In the genomic region with DNA sequence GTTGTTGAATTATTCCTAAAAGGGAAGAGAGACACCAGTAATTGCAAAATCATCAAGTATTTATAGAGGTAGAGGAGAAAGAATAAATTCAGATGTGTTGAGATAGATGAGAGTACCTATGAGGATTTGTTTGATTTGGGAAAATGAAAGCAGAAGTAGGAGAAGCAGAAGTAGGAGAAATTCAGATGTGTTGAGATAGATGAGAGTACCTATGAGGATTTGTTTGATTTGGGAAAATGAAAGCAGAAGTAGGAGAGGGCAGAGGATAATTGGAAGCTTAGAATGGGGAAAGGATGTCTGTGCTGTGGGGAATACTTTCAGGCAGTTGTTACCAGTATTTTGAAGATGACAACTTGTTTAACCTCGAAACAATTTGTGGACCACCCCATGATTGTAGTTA, we compare ENCODE assay signal across 28 cellular contexts. TPM values are rescaled to one million over a fixed set of nuclear protein-coding genes. Genes with fewer than 3 reads are reported as not detected.
DNase-seq lines count a peak whose midpoint lies in the region; ATAC-seq, FAIRE-seq and TF ChIP-seq lines count a peak whose summit lies in the region.
"Had no signal": no experiment of that assay in that cellular context is flagged by ENCODE, and none has a peak within 500 bp of the region (broad histone marks: within the 10 kb centered on the region; RNA-seq: fewer than 3 reads in every experiment).

No MANE protein-coding gene starts in this region.

- BruUV-seq in OCI-LY7 (replicated peaks; lab: Mats Ljungman, UMichigan) = no TSS peak

- peaks cover 52% of the 10 kb centered on the region for H4K20me1 ChIP-seq in OCI-LY7 (ENCODE audit: insufficient read depth, low read length)

- no peaks in the 10 kb centered on the region for H3K9me2 ChIP-seq in OCI-LY7 (ENCODE audit: insufficient read depth, low read length)
- H3K9me2 ChIP-seq: SK-N-SH had no signal

- DNase-seq in CD8-positive, alpha-beta T cell = no peak
- DNase-seq in GM19239 (ENCODE audit: insufficient read length, low spot score) (no peak), OCI-LY7 (ENCODE audit: low spot score) (no peak), left lobe of liver (ENCODE audit: low spot score) (no peak), AG20443 (ENCODE audit: low spot score) (no peak)
- DNase-seq: activated CD4-positive, alpha-beta T cell treated with anti-CD3 and anti-CD28 coated beads for 4 hours; activated CD8-positive, alpha-beta memory T cell treated with anti-CD3 and anti-CD28 coated beads for 24 hours; activated gamma-delta T cell treated with Interleukin-2 at 50 U/mL for 16 hours; activated T-cell treated with anti-CD3 and anti-CD28 coated beads, Interleukin-2, amount 50 U/mL, for 24 hours; body of pancreas; CD4-positive, alpha-beta T cell; hippocampal formation; Kasumi-1; left colon; NCI-H1048; NCI-H187; NCI-H69; SK-N-SH; stimulated activated CD4-positive, alpha-beta T cell treated with anti-CD3 and anti-CD28 coated beads, Interleukin-4, amount 100 ng/mL, for 4 hours; stimulated activated naive CD4-positive, alpha-beta T cell; T-helper 2 cell had no signal

- no peak overlapping the region for H2AFZ ChIP-seq in OCI-LY7 (ENCODE audit: low read length)
- H2AFZ ChIP-seq: neural progenitor cell had no signal

- H3K4me1 Mint-ChIP-seq in CD8-positive, alpha-beta T cell (ENCODE audit: low read depth) = peaks cover 70% of the 10 kb centered on the region

- TF ChIP-seq CTCF in CD8-positive, alpha-beta T cell (IDR thresholded peaks at IDR 0.05) = no peak
- TF ChIP-seq CTCF in OCI-LY7 (conservative IDR thresholded peaks at IDR 0.05; ENCODE audit: low read length) = no peak

- no peaks in the 10 kb centered on the region for H3K9me3 Mint-ChIP-seq in CD8-positive, alpha-beta T cell
- H3K9me3 Mint-ChIP-seq: activated T-cell treated with anti-CD3 and anti-CD28 coated beads, Interleukin-2, amount 50 U/mL, for 24 hours; CD4-positive, alpha-beta T cell; neural progenitor cell had no signal

- no peaks in the 10 kb centered on the region for H3K27me3 Mint-ChIP-seq in CD8-positive, alpha-beta T cell (ENCODE audit: low read depth)
- H3K27me3 Mint-ChIP-seq: activated T-cell treated with anti-CD3 and anti-CD28 coated beads, Interleukin-2, amount 50 U/mL, for 24 hours; CD4-positive, alpha-beta T cell had no signal

- CTCF ChIA-PET in CD8-positive, alpha-beta T cell (lab: Charles Lee) = no interaction called here
- CTCF ChIA-PET in OCI-LY7 (lab: Charles Lee; ENCODE audit: unreplicated experiment) = no interaction called here

- POLR2A ChIA-PET in CD8-positive, alpha-beta T cell (lab: Charles Lee) = interaction anchor here (0.8 kb wide), 1 partner anchor 35 kb away, joined by 3 read pairs; the partner anchor contains the start of gene ZCCHC7
- POLR2A ChIA-PET in OCI-LY7 (lab: Charles Lee) = interaction anchor here (0.6 to 1.9 kb wide), 8 partner anchors 8 to 244 kb away, joined by 3 to 7 read pairs (median 4); partner anchors contain the start of gene ZCCHC7

- no peak overlapping the region for H3K4me3 Mint-ChIP-seq in CD8-positive, alpha-beta T cell
- H3K4me3 Mint-ChIP-seq: activated T-cell treated with anti-CD3 and anti-CD28 coated beads, Interleukin-2, amount 50 U/mL, for 24 hours; CD4-positive, alpha-beta T cell; neural progenitor cell had no signal

- peaks cover 4% of the 10 kb centered on the region for H3K36me3 ChIP-seq in CD8-positive, alpha-beta T cell (ENCODE audit: insufficient read depth, low read length)
- H3K36me3 ChIP-seq in OCI-LY7 (ENCODE audit: insufficient read depth, low read length) = peaks cover 93% of the 10 kb centered on the region
- H3K36me3 ChIP-seq: neural progenitor cell had no signal

- ATAC-seq in CD8-positive, alpha-beta T cell = no peak
- ATAC-seq in left lobe of liver (peak; percentile 28), GM21515 (IDR thresholded peaks at IDR 0.05; ENCODE audit: unreplicated experiment) (no peak), HG03521 (IDR thresholded peaks at IDR 0.05; ENCODE audit: unreplicated experiment) (no peak)
- ATAC-seq: body of pancreas, gastroesophageal sphincter, left colon, sciatic nerve had no signal

- H3K9me3 ChIP-seq in CD8-positive, alpha-beta T cell (ENCODE audit: low read length) = no peaks in the 10 kb centered on the region
- H3K9me3 ChIP-seq in OCI-LY7 (ENCODE audit: low read length) = no peaks in the 10 kb centered on the region
- H3K9me3 ChIP-seq: body of pancreas, gastroesophageal sphincter, SK-N-SH had no signal

- no peak overlapping the region for H3K4me3 ChIP-seq in CD8-positive, alpha-beta T cell (ENCODE audit: low read depth, low read length)
- peak overlapping the region; percentile 90 for H3K4me3 ChIP-seq in OCI-LY7 (ENCODE audit: low read depth, low read length, poor library complexity, severe bottlenecking)
- H3K4me3 ChIP-seq: body of pancreas, gastroesophageal sphincter, neural progenitor cell had no signal

- H3K27ac Mint-ChIP-seq in CD8-positive, alpha-beta T cell = peak overlapping the region; percentile 2
- H3K27ac Mint-ChIP-seq: activated T-cell treated with anti-CD3 and anti-CD28 coated beads, Interleukin-2, amount 50 U/mL, for 24 hours; CD4-positive, alpha-beta T cell; neural progenitor cell had no signal

- H3K36me3 Mint-ChIP-seq in CD8-positive, alpha-beta T cell = peaks cover 54% of the 10 kb centered on the region

- H3K79me2 ChIP-seq in OCI-LY7 (ENCODE audit: insufficient read depth, low read depth, low read length) = peaks cover 100% of the 10 kb centered on the region

- H3K27ac ChIP-seq in CD8-positive, alpha-beta T cell (ENCODE audit: low read depth, low read length) = no peak overlapping the region
- peak overlapping the region; percentile 70 for H3K27ac ChIP-seq in OCI-LY7 (ENCODE audit: low read depth, low read length, poor library complexity, severe bottlenecking)
- H3K27ac ChIP-seq: gastroesophageal sphincter, neural progenitor cell had no signal

- peak overlapping the region; percentile 84 for H3K4me2 ChIP-seq in OCI-LY7 (ENCODE audit: low read length)
- H3K4me2 ChIP-seq: neural progenitor cell, SK-N-SH had no signal

- intact Hi-C loops in CD8-positive, alpha-beta T cell (cut with DNase I, micrococcal nuclease) = loop anchor here in 1 of 2 experiments (10.0 kb wide), 2 partner anchors 210 to 400 kb away; partner anchors contain the start of gene POLR1E
- intact Hi-C loops in OCI-LY7 (cut with micrococcal nuclease; ENCODE audit: unreplicated experiment) = loop anchor here (2.0 kb wide), 1 partner anchor 36 kb away; the partner anchor contains the start of gene ZCCHC7

- peak; percentile 68 for FAIRE-seq in GM19239 (lab: Jason Lieb, UNC)

- H3K27me3 ChIP-seq in CD8-positive, alpha-beta T cell (ENCODE audit: insufficient read depth, low read length) = no peaks in the 10 kb centered on the region
- H3K27me3 ChIP-seq: body of pancreas, gastroesophageal sphincter, neural progenitor cell had no signal

- peaks cover 36% of the 10 kb centered on the region for H3K4me1 ChIP-seq in CD8-positive, alpha-beta T cell (ENCODE audit: insufficient read depth, low read length)
- peaks cover 46% of the 10 kb centered on the region for H3K4me1 ChIP-seq in OCI-LY7 (ENCODE audit: insufficient read depth, low read length, poor library complexity, severe bottlenecking)

RNA-seq across cellular contexts. Expression of gene ZCCHC7, which starts 35.1 kb away (rescaled TPM):
- total RNA-seq in CD8-positive, alpha-beta T cell = 10 to 100 TPM; 35.2 to 39.5 TPM
- 108 and 110 TPM in 2 replicates for total RNA-seq in OCI-LY7 (2014; rRNA removed; shearing (Covaris generic))
- total RNA-seq in OCI-LY7 (2022) = 76.4 and 101 TPM in 2 replicates
- 6.5 TPM for total RNA-seq in left lobe of liver

RNA-seq across cellular contexts. Expression of gene PAX5, which starts 51.2 kb away (rescaled TPM):
- total RNA-seq in CD8-positive, alpha-beta T cell = 1 to 10 TPM; 1.9 to 2.3 TPM
- 50.4 and 62.5 TPM in 2 replicates for total RNA-seq in OCI-LY7 (2014; rRNA removed; shearing (Covaris generic))
- total RNA-seq in OCI-LY7 (2022) (141 and 148 TPM in 2 replicates), left lobe of liver (0.05 TPM)
- total RNA-seq: dermis microvascular lymphatic vessel endothelial cell, fibroblast of lung had no signal

Comparison
In these comparisons a context has a peak if more than half of its experiments do, and no peak if none do; other contexts are left out.
1. RNA of gene PAX5, which starts 51.2 kb away (total RNA-seq): 50.4 to 148 TPM in OCI-LY7; 1.9 to 2.3 TPM in CD8-positive, alpha-beta T cell and 0.05 TPM in left lobe of liver (single experiment); every median in the first group is over 10 times any median in the second.